ENCODE assay signal across 14 cellular contexts in genomic region chr4:89788243-89789072, GRCh38. TPM values are rescaled to one million over a fixed set of nuclear protein-coding genes. Genes with fewer than 3 reads are reported as not detected.
DNase-seq lines count a peak whose midpoint lies in the region; ATAC-seq, FAIRE-seq and TF ChIP-seq lines count a peak whose summit lies in the region.
"Had no signal": no experiment of that assay in that cellular context is flagged by ENCODE, and none has a peak within 500 bp of the region (broad histone marks: within the 10 kb centered on the region; RNA-seq: fewer than 3 reads in every experiment).

No MANE protein-coding gene starts in this region.

- no peak overlapping the region for H3K14ac ChIP-seq in H9 (ENCODE audit: insufficient read depth, low read length)

- DNase-seq in DMS79 (lab: John Stamatoyannopoulos, UW) = peak; percentile 10
- peak; percentile 73 for DNase-seq in NCI-H2029 treated with DMSO at 0.1 percent for 48 hours (lab: John Stamatoyannopoulos, UW)
- DNase-seq in bronchial epithelial cell (ENCODE audit: low read depth) = peak; percentile 17
- DNase-seq in left kidney (ENCODE audit: low read depth, low spot score) = peak; percentile 49
- no peak for DNase-seq in NCI-H748 (lab: John Stamatoyannopoulos, UW; ENCODE audit: unreplicated experiment)
- no peak for DNase-seq in GM03348 (ENCODE audit: low spot score)
- DNase-seq in H9 = no peak
- DNase-seq: NCI-H146 had no signal

- no peaks in the 10 kb centered on the region for H3K27me3 Mint-ChIP-seq in H9 (ENCODE audit: low read depth)

- H3K36me3 Mint-ChIP-seq in H9 (ENCODE audit: insufficient read depth in 1 of 3, low read depth in 3 of 3) = no peaks in the 10 kb centered on the region
- H3K36me3 Mint-ChIP-seq: stimulated activated effector memory CD8-positive, alpha-beta T cell treated with anti-CD3 and anti-CD28 coated beads, Interleukin-12 subunit alpha, Interleukin-12 subunit beta, amount 100 ng/mL, for 72 hours had no signal

- no peaks in the 10 kb centered on the region for H4K20me1 ChIP-seq in H9 (ENCODE audit: control insufficient read depth, insufficient read depth, insufficient read length)

- no peak overlapping the region for H3K27ac ChIP-seq in H9 (ENCODE audit: insufficient read length, low read depth, low read length)
- H3K27ac ChIP-seq: BLaER1 treated with 17β-estradiol and CSF1 and Interleukin-3, amounts not matched to agents 10 nM and 100 nM; neutrophil; VCaP had no signal

- H2BK12ac ChIP-seq in H9 (ENCODE audit: insufficient read length, low read depth, low read length) = no peak overlapping the region

- no peaks in the 10 kb centered on the region for H3K79me2 ChIP-seq in H9 (ENCODE audit: insufficient read depth, low read length)

- no peak overlapping the region for H3K4me2 ChIP-seq in H9 (ENCODE audit: insufficient read depth, insufficient read length, low read length)
- H3K4me2 ChIP-seq: BLaER1 treated with 17β-estradiol and CSF1 and Interleukin-3, amounts not matched to agents 10 nM and 100 nM had no signal

- no peak overlapping the region for H3K56ac ChIP-seq in H9 (ENCODE audit: insufficient read length, low read depth, low read length)

- no peaks in the 10 kb centered on the region for H3K9me3 ChIP-seq in H9 (ENCODE audit: control insufficient read depth, low read depth, low read length)
- H3K9me3 ChIP-seq: BLaER1 treated with 17β-estradiol and CSF1 and Interleukin-3, amounts not matched to agents 10 nM and 100 nM; neutrophil had no signal

- H3K18ac ChIP-seq in H9 (ENCODE audit: insufficient read length, low read depth, low read length) = no peak overlapping the region

- no peak overlapping the region for H3K9ac ChIP-seq in H9 (ENCODE audit: extremely low read depth, insufficient read length, low read length)
- H3K9ac ChIP-seq: BLaER1 treated with 17β-estradiol and CSF1 and Interleukin-3, amounts not matched to agents 10 nM and 100 nM had no signal

- no peak overlapping the region for H4K91ac ChIP-seq in H9 (ENCODE audit: insufficient read length, low read depth, low read length)

- no peak overlapping the region for H4K8ac ChIP-seq in H9 (replicated peaks; ENCODE audit: insufficient read length, low read depth, low read length)

- no CpG with 5 or more reads among the region's 2 CpGs for WGBS in H9 (ENCODE audit: extremely low coverage, insufficient read length, low lambda C conversion rate)

- no peak for TF ChIP-seq CTCF in bronchial epithelial cell (IDR thresholded peaks at IDR 0.05; ENCODE audit: insufficient read depth, low read length, severe bottlenecking)
- TF ChIP-seq CTCF in H9 (conservative IDR thresholded peaks at IDR 0.05) = no peak

- H2BK5ac ChIP-seq in H9 (ENCODE audit: insufficient read length, low read length) = no peak overlapping the region

- H2AFZ ChIP-seq in H9 (ENCODE audit: low read length) = no peak overlapping the region

- H3K4me1 ChIP-seq in H9 (ENCODE audit: insufficient read depth, low read length) = no peaks in the 10 kb centered on the region

- H3T11ph ChIP-seq in H9 (ENCODE audit: low read length) = no peak overlapping the region

- H3K4me1 Mint-ChIP-seq in H9 = no peaks in the 10 kb centered on the region
- H3K4me1 Mint-ChIP-seq: stimulated activated effector memory CD8-positive, alpha-beta T cell treated with anti-CD3 and anti-CD28 coated beads, Interleukin-12 subunit alpha, Interleukin-12 subunit beta, amount 100 ng/mL, for 72 hours had no signal

- H3K4ac ChIP-seq in H9 (ENCODE audit: low read depth, low read length) = no peak overlapping the region

- no peak overlapping the region for H2BK120ac ChIP-seq in H9 (ENCODE audit: low read depth, low read length, poor library complexity, severe bottlenecking)

- H2AK5ac ChIP-seq in H9 (ENCODE audit: insufficient read length, low read length) = no peak overlapping the region

- H3K36me3 ChIP-seq in bronchial epithelial cell (ENCODE audit: control insufficient read depth, insufficient read depth, low read length) = no peaks in the 10 kb centered on the region
- H3K36me3 ChIP-seq: neutrophil had no signal

- no peak overlapping the region for H3K23ac ChIP-seq in H9 (ENCODE audit: insufficient read length, low read depth, low read length)

- H3K27me3 ChIP-seq in bronchial epithelial cell (ENCODE audit: control insufficient read depth, insufficient read depth, low read length) = no peaks in the 10 kb centered on the region
- H3K27me3 ChIP-seq in H9 (ENCODE audit: insufficient read depth, low read length) = no peaks in the 10 kb centered on the region
- H3K27me3 ChIP-seq: BLaER1 treated with 17β-estradiol and CSF1 and Interleukin-3, amounts not matched to agents 10 nM and 100 nM; neutrophil had no signal

- no peak overlapping the region for H3K4me3 Mint-ChIP-seq in H9
- H3K4me3 Mint-ChIP-seq: stimulated activated effector memory CD8-positive, alpha-beta T cell treated with anti-CD3 and anti-CD28 coated beads, Interleukin-12 subunit alpha, Interleukin-12 subunit beta, amount 100 ng/mL, for 72 hours had no signal

- H3K27ac Mint-ChIP-seq in H9 = no peak overlapping the region
- H3K27ac Mint-ChIP-seq: stimulated activated effector memory CD8-positive, alpha-beta T cell treated with anti-CD3 and anti-CD28 coated beads, Interleukin-12 subunit alpha, Interleukin-12 subunit beta, amount 100 ng/mL, for 72 hours had no signal

- H2BK20ac ChIP-seq in H9 (ENCODE audit: low read depth, low read length, poor library complexity, severe bottlenecking) = no peak overlapping the region

- H3K23me2 ChIP-seq in H9 (ENCODE audit: insufficient read length, low read depth, low read length, poor library complexity, severe bottlenecking) = no peaks in the 10 kb centered on the region

- no peak overlapping the region for H3K4me3 ChIP-seq in bronchial epithelial cell (ENCODE audit: low read depth, low read length)
- H3K4me3 ChIP-seq: BLaER1 treated with 17β-estradiol and CSF1 and Interleukin-3, amounts not matched to agents 10 nM and 100 nM had no signal

- FAIRE-seq in bronchial epithelial cell (lab: Jason Lieb, UNC) = no peak
- FAIRE-seq: frontal cortex had no signal

- no peaks in the 10 kb centered on the region for H3K79me1 ChIP-seq in H9 (ENCODE audit: insufficient read depth, low read depth, low read length, poor library complexity, severe bottlenecking)

- no peak for ATAC-seq in GM19452 (IDR thresholded peaks at IDR 0.05; ENCODE audit: unreplicated experiment)
- ATAC-seq: stimulated activated effector memory CD8-positive, alpha-beta T cell treated with anti-CD3 and anti-CD28 coated beads, Interleukin-12 subunit alpha, Interleukin-12 subunit beta, amount 100 ng/mL, for 72 hours had no signal

- no peak overlapping the region for H4K5ac ChIP-seq in H9 (ENCODE audit: insufficient read length, low read depth, low read length)

- H2BK15ac ChIP-seq in H9 (ENCODE audit: low read depth, low read length) = no peak overlapping the region

- H3K9me3 Mint-ChIP-seq in H9 = no peaks in the 10 kb centered on the region
- H3K9me3 Mint-ChIP-seq: stimulated activated effector memory CD8-positive, alpha-beta T cell treated with anti-CD3 and anti-CD28 coated beads, Interleukin-12 subunit alpha, Interleukin-12 subunit beta, amount 100 ng/mL, for 72 hours had no signal

RNA-seq across cellular contexts. Expression of gene SNCA, which starts 48.5 kb away (rescaled TPM):
- total RNA-seq in bronchial epithelial cell = 30.0 and 31.6 TPM in 2 replicates
- total RNA-seq in H9 (2021) = 8.5 and 8.6 TPM in 2 replicates

Comparison
In these comparisons a context has a peak if more than half of its experiments do, and no peak if none do; other contexts are left out.
1. DNase-seq: peak in DMS79 (single experiment), NCI-H2029 treated with DMSO at 0.1 percent for 48 hours (single experiment), bronchial epithelial cell (single experiment) and left kidney (single experiment); none in NCI-H748 (single experiment), GM03348 (single experiment) and H9 (single experiment).